ENCODE assay signal across 11 cellular contexts in the genomic region with DNA sequence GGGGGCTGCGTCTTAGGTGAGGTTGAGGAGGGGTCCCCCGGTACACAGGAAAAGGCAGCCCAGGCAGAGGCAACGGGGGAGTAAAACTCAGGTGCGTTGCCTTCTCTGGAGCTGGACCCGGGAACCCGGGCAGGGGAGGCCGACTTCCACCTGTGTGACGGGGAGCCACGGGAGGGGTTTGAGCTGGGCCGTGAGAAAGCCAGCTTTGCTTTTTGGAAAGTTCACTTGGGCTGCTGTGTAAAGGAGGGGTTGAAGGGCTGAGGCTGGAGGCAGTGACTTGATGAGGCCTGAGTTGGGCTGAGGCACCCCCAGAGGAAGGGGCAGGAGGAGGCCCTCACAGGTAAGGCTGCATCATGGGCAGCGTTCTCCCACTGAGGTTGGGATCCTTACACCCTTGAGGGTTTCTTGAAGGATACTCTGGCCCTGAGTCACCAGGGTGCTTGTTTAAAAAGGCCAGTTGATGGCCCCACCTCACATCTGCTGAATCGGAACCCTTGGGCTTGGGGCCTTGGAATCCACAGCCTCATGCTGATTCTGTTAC. TPM values are rescaled to one million over a fixed set of nuclear protein-coding genes. Genes with fewer than 3 reads are reported as not detected.
DNase-seq lines count a peak whose midpoint lies in the region; ATAC-seq, FAIRE-seq and TF ChIP-seq lines count a peak whose summit lies in the region.
"Had no signal": no experiment of that assay in that cellular context is flagged by ENCODE, and none has a peak within 500 bp of the region (broad histone marks: within the 10 kb centered on the region; RNA-seq: fewer than 3 reads in every experiment).

No MANE protein-coding gene starts in this region.

- no peaks in the 10 kb centered on the region for H3K27me3 Mint-ChIP-seq in chondrocyte (ENCODE audit: low read depth)

- TF ChIP-seq EP300 in suprapubic skin (IDR thresholded peaks at IDR 0.05) = no peak

- no peak overlapping the region for H3K27ac Mint-ChIP-seq in chondrocyte (ENCODE audit: unreplicated experiment)
- H3K27ac Mint-ChIP-seq: activated CD4-positive, alpha-beta memory T cell treated with anti-CD3 and anti-CD28 coated beads, Interleukin-2, amount 10 ng/mL, durations not matched to agents 7 days and 5 days had no signal

- H3K4me1 ChIP-seq in suprapubic skin = peaks cover 12% of the 10 kb centered on the region

- H3K36me3 Mint-ChIP-seq in chondrocyte (ENCODE audit: low read depth) = no peaks in the 10 kb centered on the region

- WGBS in suprapubic skin = 79% methylated on average over 12 of the region's 12 CpGs

- H3K9me3 Mint-ChIP-seq in chondrocyte (ENCODE audit: low read depth) = no peaks in the 10 kb centered on the region
- H3K9me3 Mint-ChIP-seq: activated CD4-positive, alpha-beta memory T cell treated with anti-CD3 and anti-CD28 coated beads, Interleukin-2, amount 10 ng/mL, durations not matched to agents 7 days and 5 days had no signal

- no peak for FAIRE-seq in GM12891 (lab: Jason Lieb, UNC)

- no peak overlapping the region for H3K27ac ChIP-seq in suprapubic skin

- no peak for TF ChIP-seq POLR2A in suprapubic skin (IDR thresholded peaks at IDR 0.05)
- no peak for TF ChIP-seq POLR2A in GM12891 (IDR thresholded peaks at IDR 0.05; ENCODE audit: low read depth, low read length)

- H3K4me3 Mint-ChIP-seq in chondrocyte (ENCODE audit: unreplicated experiment) = peak overlapping the region; percentile 31
- H3K4me3 Mint-ChIP-seq: activated CD4-positive, alpha-beta memory T cell treated with anti-CD3 and anti-CD28 coated beads, Interleukin-2, amount 10 ng/mL, durations not matched to agents 7 days and 5 days had no signal

- TF ChIP-seq CTCF in chondrocyte (IDR thresholded peaks at IDR 0.05) (no peak), suprapubic skin (IDR thresholded peaks at IDR 0.05) (no peak)

- no peak for ATAC-seq in activated CD4-positive, CD25-positive, alpha-beta regulatory T cell treated with anti-CD3 and anti-CD28 coated beads, Interleukin-2, amount 50 U/mL, for 24 hours

- DNase-seq in HCEC 1CT = peak; percentile 44
- DNase-seq in chondrocyte (ENCODE audit: low spot score) = peak; percentile 58
- peak; percentile 31 for DNase-seq in kidney tubule cell (ENCODE audit: low spot score)
- DNase-seq in suprapubic skin (ENCODE audit: low spot score in 2 of 2) = peak; percentile 47 to 62
- DNase-seq in NCI-H2081 (lab: John Stamatoyannopoulos, UW) = no peak
- no peak for DNase-seq in GM12891 (ENCODE audit: insufficient read length, low spot score)
- DNase-seq: activated CD4-positive, alpha-beta memory T cell treated with anti-CD3 and anti-CD28 coated beads, Interleukin-2, amount 10 ng/mL, durations not matched to agents 7 days and 5 days; DND-41; MG63; stimulated activated CD4-positive, alpha-beta T cell treated with anti-CD3 and anti-CD28 coated beads, Interleukin-4, amount 100 ng/mL, for 24 hours had no signal

- H3K36me3 ChIP-seq in suprapubic skin = no peaks in the 10 kb centered on the region
- H3K36me3 ChIP-seq: MG63 had no signal

- peaks cover 36% of the 10 kb centered on the region for H3K4me1 Mint-ChIP-seq in chondrocyte (ENCODE audit: low read depth)
- H3K4me1 Mint-ChIP-seq: activated CD4-positive, alpha-beta memory T cell treated with anti-CD3 and anti-CD28 coated beads, Interleukin-2, amount 10 ng/mL, durations not matched to agents 7 days and 5 days had no signal

- H3K27me3 ChIP-seq in suprapubic skin = no peaks in the 10 kb centered on the region
- H3K27me3 ChIP-seq: MG63 had no signal

- no peaks in the 10 kb centered on the region for H3K9me3 ChIP-seq in suprapubic skin
- H3K9me3 ChIP-seq: MG63 had no signal

- peak overlapping the region; percentile 57 for H3K4me3 ChIP-seq in suprapubic skin
- H3K4me3 ChIP-seq: MG63 had no signal

TF ChIP-seq in GM12891, 5 proteins besides CTCF, POLR2A, EP300 and RAD21:
- no peak for TF ChIP-seq POU2F2 (IDR thresholded peaks at IDR 0.05; ENCODE audit: low read depth, low read length)
- TF ChIP-seq POLR2AphosphoS5 (IDR thresholded peaks at IDR 0.05; ENCODE audit: low read depth, low read length) = no peak
- no peak for TF ChIP-seq SPI1 (IDR thresholded peaks at IDR 0.05; ENCODE audit: low read depth, low read length)
- no peak for TF ChIP-seq TAF1 (IDR thresholded peaks at IDR 0.05; ENCODE audit: low read depth, low read length)
- no peak for TF ChIP-seq PAX5 (IDR thresholded peaks at IDR 0.05; ENCODE audit: insufficient read depth, low read length, severe bottlenecking)

RNA-seq across cellular contexts. Expression of gene CHRDL2, which starts 47.2 kb away (rescaled TPM):
- not detected in 3 replicates for total RNA-seq in chondrocyte
- not detected for total RNA-seq in suprapubic skin
- not detected for polyA plus RNA-seq in GM12891 (2012; ENCODE audit: low read depth, missing spikeins)
- total RNA-seq: activated CD4-positive, alpha-beta memory T cell treated with anti-CD3 and anti-CD28 coated beads, Interleukin-2, amount 10 ng/mL, durations not matched to agents 7 days and 5 days had no signal

Comparison
In these comparisons a context has a peak if more than half of its experiments do, and no peak if none do; other contexts are left out.
1. DNase-seq: peak in HCEC 1CT (single experiment), chondrocyte (single experiment), kidney tubule cell (single experiment) and suprapubic skin (2 of 2); none in NCI-H2081 (0 of 2) and GM12891 (single experiment).